ENCODE assay signal across 8 cellular contexts in the genomic region with DNA sequence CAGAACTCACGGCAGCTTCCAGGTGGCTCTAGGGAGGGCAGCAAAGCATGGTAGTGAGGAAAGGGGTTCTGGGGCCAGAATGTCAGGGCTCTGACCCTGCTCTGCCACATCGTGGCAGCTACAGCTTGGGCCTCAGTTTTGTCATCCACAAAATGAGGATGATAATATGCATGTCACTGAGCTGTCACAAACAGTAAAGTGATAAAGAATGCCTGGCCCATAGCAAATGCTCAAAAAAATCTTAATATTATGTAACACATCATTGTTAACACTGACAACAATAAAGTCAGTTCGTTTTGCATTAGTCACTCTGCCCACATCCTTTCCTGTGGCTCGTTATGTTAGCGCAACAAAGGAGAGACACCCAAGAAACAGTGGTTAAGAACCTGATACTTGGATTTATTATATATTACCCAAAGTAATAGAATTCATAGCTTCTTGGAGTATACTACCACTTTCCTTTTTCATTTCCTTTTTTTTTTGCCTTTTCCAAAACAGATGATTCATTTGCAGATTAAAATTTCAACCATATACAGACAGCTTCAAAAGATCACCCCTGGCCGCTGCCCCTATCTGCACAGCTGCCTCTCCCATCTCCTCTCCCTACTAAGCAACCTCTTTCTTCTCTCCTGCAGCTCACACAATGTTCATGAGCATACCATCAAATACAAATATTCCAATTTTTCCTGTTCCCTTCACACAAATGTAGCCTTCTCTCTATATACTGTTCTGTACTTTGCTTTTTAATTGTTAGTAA. TPM values are rescaled to one million over a fixed set of nuclear protein-coding genes. Genes with fewer than 3 reads are reported as not detected.
A peak's percentile ranks its signal among the peaks of the same experiment; 100 is the strongest.
DNase-seq lines count a peak whose midpoint lies in the region; ATAC-seq lines count a peak whose summit lies in the region.

No MANE protein-coding gene starts in this region.

- ATAC-seq in HG02938 (IDR thresholded peaks at IDR 0.05; ENCODE audit: unreplicated experiment) (peak; percentile 72), esophagus mucosa (no peak), GM21825 (IDR thresholded peaks at IDR 0.05; ENCODE audit: unreplicated experiment) (no peak)

- DNase-seq in Daoy (ENCODE audit: low read depth): peak; percentile 83
- peak; percentile 39 for DNase-seq in T-helper 22 cell (ENCODE audit: low read depth)
- peak; percentile 27 for DNase-seq in fibroblast of peridontal ligament (ENCODE audit: extremely low read depth)
- no peak for DNase-seq in cerebellar nuclear complex (lab: John Stamatoyannopoulos, UW)
- DNase-seq in cortex of kidney (lab: John Stamatoyannopoulos, UW): no peak

RNA-seq across cellular contexts. Expression of gene DDC, which starts 45.5 kb away (rescaled TPM):
- not detected in 2 replicates for total RNA-seq in Daoy (2014; rRNA removed; shearing (Covaris generic))
- total RNA-seq in esophagus mucosa: not detected

Comparison
In these comparisons a context has a peak if more than half of its experiments do, and no peak if none do; other contexts are left out.
1. DNase-seq: peak in Daoy (single experiment), T-helper 22 cell (single experiment) and fibroblast of peridontal ligament (single experiment); none in cerebellar nuclear complex (0 of 2) and cortex of kidney (single experiment).